ENCODE assay signal across 10 cellular contexts in genomic region chr7:5697754-5698487, GRCh38.
DNase-seq lines count a peak whose midpoint lies in the region; ATAC-seq, FAIRE-seq and TF ChIP-seq lines count a peak whose summit lies in the region.
"Had no signal": no experiment of that assay in that cellular context is flagged by ENCODE, and none has a peak within 500 bp of the region (broad histone marks: within the 10 kb centered on the region; RNA-seq: fewer than 3 reads in every experiment).

No MANE protein-coding gene starts in this region.

- 40 to 44% methylated on average over 9 of the region's 9 CpGs for WGBS in tibial nerve, 2 donors

- DNase-seq in breast epithelium (ENCODE audit: low spot score in 2 of 2), result no peak
- no peak for DNase-seq in MCF 10A (ENCODE audit: unreplicated experiment)
- no peak for DNase-seq in astrocyte (ENCODE audit: low read depth)
- DNase-seq in tibial nerve (ENCODE audit: low spot score in 2 of 2), result no peak
- no peak for DNase-seq in T1000 (lab: John Stamatoyannopoulos, UW)
- DNase-seq: NCI-H2171; stimulated activated CD8-positive, alpha-beta memory T cell treated with anti-CD3 and anti-CD28 coated beads, Interleukin-4, amount 100 ng/mL, for 48 hours had no signal

- CTCF ChIA-PET in MCF 10A (lab: Yijun Ruan, JAX), result interaction anchor here (0.6 to 3.3 kb wide), 3 partner anchors 12 to 420 kb away, joined by 3 to 24 read pairs (median 3); no protein-coding TSS in a partner anchor

- TF ChIP-seq CTCF in breast epithelium (IDR thresholded peaks at IDR 0.05) (no peak), MCF 10A (IDR thresholded peaks at IDR 0.05; ENCODE audit: unreplicated experiment) (no peak), astrocyte (IDR thresholded peaks at IDR 0.05; ENCODE audit: insufficient read depth, low read depth, low read length) (no peak), tibial nerve (IDR thresholded peaks at IDR 0.05) (no peak)

- H3K4me1 Mint-ChIP-seq in MCF 10A (ENCODE audit: insufficient read depth, unreplicated experiment) (peaks cover 39% of the 10 kb centered on the region), astrocyte (ENCODE audit: low read depth, unreplicated experiment) (peaks cover 79% of the 10 kb centered on the region)

- H4K20me1 ChIP-seq in astrocyte (ENCODE audit: insufficient read depth, low read length), result no peaks in the 10 kb centered on the region

- H3K36me3 Mint-ChIP-seq in MCF 10A (ENCODE audit: insufficient read depth, unreplicated experiment), result peaks cover 25% of the 10 kb centered on the region
- peaks cover 23% of the 10 kb centered on the region for H3K36me3 Mint-ChIP-seq in astrocyte (ENCODE audit: low read depth, unreplicated experiment)

- no peak overlapping the region for H2AFZ ChIP-seq in astrocyte (ENCODE audit: low read depth, low read length)

- no TSS peak for BruUV-seq in MCF 10A (replicated peaks; lab: Mats Ljungman, UMichigan)

- H3K9me3 Mint-ChIP-seq in MCF 10A (ENCODE audit: unreplicated experiment), result no peaks in the 10 kb centered on the region
- no peaks in the 10 kb centered on the region for H3K9me3 Mint-ChIP-seq in astrocyte (ENCODE audit: unreplicated experiment)

- H3K4me1 ChIP-seq in breast epithelium (peaks cover 10 to 18% of the 10 kb centered on the region in 2 donors), astrocyte (ENCODE audit: insufficient read depth, low read length) (peaks cover 57% of the 10 kb centered on the region), muscle layer of duodenum (ENCODE audit: control insufficient read depth in 1 of 2, insufficient read depth in 2 of 2, low read length in 2 of 2) (peaks cover 29 to 70% of the 10 kb centered on the region in 2 donors), tibial nerve (peaks cover 0 to 81% (median 66%) of the 10 kb centered on the region in 4 donors)

- H3K9me3 ChIP-seq in breast epithelium (no peaks in the 10 kb centered on the region), astrocyte (ENCODE audit: insufficient read depth, low read depth, low read length) (no peaks in the 10 kb centered on the region), muscle layer of duodenum (ENCODE audit: control insufficient read depth in 1 of 2, low read length in 2 of 2) (no peaks in the 10 kb centered on the region), tibial nerve (no peaks in the 10 kb centered on the region)

- H3K36me3 ChIP-seq in breast epithelium (no peaks in the 10 kb centered on the region), astrocyte (ENCODE audit: insufficient read depth, low read length) (peaks cover 10% of the 10 kb centered on the region), muscle layer of duodenum (ENCODE audit: control insufficient read depth in 1 of 2, insufficient read depth in 2 of 2, low read length in 2 of 2) (peaks cover 8 to 23% of the 10 kb centered on the region in 2 donors), tibial nerve (peaks cover 0 to 22% (median 0%) of the 10 kb centered on the region in 3 donors)

- TF ChIP-seq POLR2A in breast epithelium (IDR thresholded peaks at IDR 0.05) (no peak), tibial nerve (IDR thresholded peaks at IDR 0.05) (no peak)

- H3K27me3 Mint-ChIP-seq in MCF 10A (ENCODE audit: insufficient read depth, unreplicated experiment) (no peaks in the 10 kb centered on the region), astrocyte (ENCODE audit: low read depth, unreplicated experiment) (no peaks in the 10 kb centered on the region)

- TF ChIP-seq EP300 in tibial nerve (IDR thresholded peaks at IDR 0.05), result peak in 1 of 2 donors; percentile 7

- H3K4me3 ChIP-seq in breast epithelium (no peak overlapping the region), astrocyte (ENCODE audit: insufficient read depth, low read depth, low read length) (no peak overlapping the region), muscle layer of duodenum (ENCODE audit: low read depth in 1 of 2, low read length in 2 of 2) (no peak overlapping the region), tibial nerve (no peak overlapping the region)

- no peak overlapping the region for H3K4me2 ChIP-seq in astrocyte (ENCODE audit: low read length)

- POLR2A ChIA-PET in MCF 10A (lab: Yijun Ruan, JAX), result interaction anchor here (0.5 kb wide), 1 partner anchor 203 kb away, joined by 3 read pairs; no protein-coding TSS in a partner anchor

- intact Hi-C loops in breast epithelium (cut with DNase I; ENCODE audit: low total_unique reads), result no loop called here
- intact Hi-C loops in MCF 10A (cut with micrococcal nuclease), result no loop called here

- H3K9ac ChIP-seq in astrocyte (ENCODE audit: low read length), result no peak overlapping the region

- no peak overlapping the region for H3K4me3 Mint-ChIP-seq in MCF 10A (ENCODE audit: unreplicated experiment)
- H3K4me3 Mint-ChIP-seq in astrocyte (ENCODE audit: unreplicated experiment), result peak overlapping the region; percentile 13

- H3K27me3 ChIP-seq in breast epithelium (no peaks in the 10 kb centered on the region), astrocyte (ENCODE audit: insufficient read depth, low read length) (no peaks in the 10 kb centered on the region), muscle layer of duodenum (ENCODE audit: low read depth, low read length) (no peaks in the 10 kb centered on the region), tibial nerve (no peaks in the 10 kb centered on the region)

- H3K79me2 ChIP-seq in astrocyte (ENCODE audit: insufficient read depth, low read length), result peaks cover 42% of the 10 kb centered on the region

- ATAC-seq in GM21737 (IDR thresholded peaks at IDR 0.05; ENCODE audit: unreplicated experiment) (no peak), GM21619 (IDR thresholded peaks at IDR 0.05; ENCODE audit: unreplicated experiment) (no peak)

- H3K27ac ChIP-seq in breast epithelium, result peak overlapping the region; percentile 88 to 95
- no peak overlapping the region for H3K27ac ChIP-seq in astrocyte (ENCODE audit: low read depth, low read length)
- peak overlapping the region; percentile 96 for H3K27ac ChIP-seq in muscle layer of duodenum (ENCODE audit: low read length)
- H3K27ac ChIP-seq in tibial nerve, result peak overlapping the region; percentile 14 to 85 (median 66)

- H3K27ac Mint-ChIP-seq in MCF 10A (ENCODE audit: low read depth, unreplicated experiment) (no peak overlapping the region), astrocyte (ENCODE audit: unreplicated experiment) (peak overlapping the region; percentile 4)

- no peak for FAIRE-seq in astrocyte (lab: Jason Lieb, UNC)
